ENCODE assay signal across 8 cellular contexts in genomic region chr4:47463235-47463956, GRCh38. TPM values are rescaled to one million over a fixed set of nuclear protein-coding genes. Genes with fewer than 3 reads are reported as not detected.
DNase-seq lines count a peak whose midpoint lies in the region; ATAC-seq, FAIRE-seq and TF ChIP-seq lines count a peak whose summit lies in the region.

Gene COMMD8, minus strand, starts transcription at chr4:47463702. Its CDS starts 51 bp downstream, at chr4:47463651.

- peak; percentile 94 for ATAC-seq in HG02798 (IDR thresholded peaks at IDR 0.05; ENCODE audit: poor library complexity, unreplicated experiment)
- peak; percentile 93 for ATAC-seq in activated naive CD8-positive, alpha-beta T cell treated with anti-CD3 and anti-CD28 coated beads, Interleukin-2, amount 50 U/mL, for 24 hours
- ATAC-seq in Right ventricle myocardium superior (ENCODE audit: poor library complexity): peak; percentile 100
- peak; percentile 97 to 99 (median 98) for ATAC-seq in pancreas

- intact Hi-C loops in Right ventricle myocardium superior (cut with DNase I): no loop called here
- intact Hi-C loops in pancreas (cut with DNase I): no loop called here
- intact Hi-C loops in tibial artery (cut with DNase I; ENCODE audit: low total_unique reads): loop anchor here (1.0 kb wide), 1 partner anchor 97 kb away; no protein-coding TSS in a partner anchor

- no peaks in the 10 kb centered on the region for H3K27me3 Mint-ChIP-seq in activated naive CD8-positive, alpha-beta T cell treated with anti-CD3 and anti-CD28 coated beads, Interleukin-2, amount 50 U/mL, for 24 hours

- H3K4me3 Mint-ChIP-seq in activated naive CD8-positive, alpha-beta T cell treated with anti-CD3 and anti-CD28 coated beads, Interleukin-2, amount 50 U/mL, for 24 hours: peak within 1 kb of the TSS; percentile 87

- H3K27ac ChIP-seq in pancreas: peak within 1 kb of the TSS; percentile 23 to 74 (median 66)
- H3K27ac ChIP-seq in tibial artery: peak within 1 kb of the TSS; percentile 72 to 80

- peak within 1 kb of the TSS; percentile 79 for H3K27ac Mint-ChIP-seq in activated naive CD8-positive, alpha-beta T cell treated with anti-CD3 and anti-CD28 coated beads, Interleukin-2, amount 50 U/mL, for 24 hours

- DNase-seq in NCI-H1417 treated with DMSO at 0.1 percent for 48 hours (lab: John Stamatoyannopoulos, UW): peak; percentile 67
- peak; percentile 90 for DNase-seq in SW480 (ENCODE audit: low spot score)
- DNase-seq in activated naive CD8-positive, alpha-beta T cell treated with anti-CD3 and anti-CD28 coated beads, Interleukin-2, amount 50 U/mL, for 24 hours: peak; percentile 96
- peak; percentile 99 for DNase-seq in Right ventricle myocardium superior
- DNase-seq in pancreas: peak; percentile 95 to 99 (median 96)
- peak; percentile 97 for DNase-seq in tibial artery

- no peaks in the 10 kb centered on the region for H3K9me3 ChIP-seq in pancreas
- H3K9me3 ChIP-seq in tibial artery: no peaks in the 10 kb centered on the region

- H3K36me3 Mint-ChIP-seq in activated naive CD8-positive, alpha-beta T cell treated with anti-CD3 and anti-CD28 coated beads, Interleukin-2, amount 50 U/mL, for 24 hours (ENCODE audit: low read depth): peaks cover 11% of the 10 kb centered on the region

- peaks cover 29% of the 10 kb centered on the region for H3K4me1 Mint-ChIP-seq in activated naive CD8-positive, alpha-beta T cell treated with anti-CD3 and anti-CD28 coated beads, Interleukin-2, amount 50 U/mL, for 24 hours

- H3K27me3 ChIP-seq in pancreas (no peaks in the 10 kb centered on the region), tibial artery (no peaks in the 10 kb centered on the region)

- no peak for FAIRE-seq in pancreas (lab: Jason Lieb, UNC)

- peak within 1 kb of the TSS; percentile 91 for H3K4me3 ChIP-seq in GM12875 (ENCODE audit: low read depth, low read length)
- H3K4me3 ChIP-seq in pancreas: peak within 1 kb of the TSS; percentile 77 to 95 (median 81)
- H3K4me3 ChIP-seq in tibial artery: peak within 1 kb of the TSS; percentile 66 to 78

- peaks cover 0 to 6% (median 2%) of the 10 kb centered on the region in 3 donors for H3K4me1 ChIP-seq in pancreas
- H3K4me1 ChIP-seq in tibial artery: peaks cover 0 to 9% (median 3%) of the 10 kb centered on the region in 4 donors

- no peaks in the 10 kb centered on the region for H3K36me3 ChIP-seq in pancreas
- no peaks in the 10 kb centered on the region for H3K36me3 ChIP-seq in tibial artery

- TF ChIP-seq CTCF in GM12875 (IDR thresholded peaks at IDR 0.05; ENCODE audit: borderline replicate concordance, insufficient read depth, low read depth, low read length) (0 out of 2 replicates have a peak, but pooled peaks have one; percentile 13), pancreas (IDR thresholded peaks at IDR 0.05) (peak in 1 of 4 donors; percentile 24), tibial artery (IDR thresholded peaks at IDR 0.05) (peak; percentile 43 to 51)

- 1% methylated on average over 51 of the region's 51 CpGs for WGBS in pancreas, 2 donors

- H3K9me3 Mint-ChIP-seq in activated naive CD8-positive, alpha-beta T cell treated with anti-CD3 and anti-CD28 coated beads, Interleukin-2, amount 50 U/mL, for 24 hours: no peaks in the 10 kb centered on the region

RNA-seq across cellular contexts. Expression of gene COMMD8, which starts in this region (rescaled TPM):
- total RNA-seq in Right ventricle myocardium superior (13.1 TPM), pancreas (1 to 10 TPM; 4.2 to 7.8 (median 6.6) TPM)
- 1 to 10 TPM; 6.0 to 9.5 TPM for polyA plus RNA-seq in pancreas

Comparison
In these comparisons a context has a peak if more than half of its experiments do, and no peak if none do; other contexts are left out.
1. Peak in every context shown above with its lines: DNase-seq, ATAC-seq, H3K4me3 ChIP-seq and H3K27ac ChIP-seq.